Comparison of ENCODE assay signal across 1 cellular context in genomic region chr5:159262859-159263568, GRCh38.
A peak's percentile ranks its signal among the peaks of the same experiment; 100 is the strongest.
TF ChIP-seq lines count a peak whose summit lies in the region.

Gene UBLCP1, plus strand, starts transcription at chr5:159263290. Its CDS starts 5,626 bp downstream, at chr5:159268916.

TF ChIP-seq in GM12878, 131 proteins besides CTCF, POLR2A, EP300 and RAD21 (continued from another document and continues in another):
- TF ChIP-seq PAX8 (IDR thresholded peaks at IDR 0.05) (no peak), HSF1 (IDR thresholded peaks at IDR 0.05; ENCODE audit: low read depth, low read length) (no peak), SIX5 (IDR thresholded peaks at IDR 0.05; ENCODE audit: low read depth, low read length, severe bottlenecking) (no peak), JUNB (IDR thresholded peaks at IDR 0.05) (peak; percentile 30; the same call in 1 of the 2 replicates), NR2F1 (conservative IDR thresholded peaks at IDR 0.05) (no peak; the same call in 1 of the 2 replicates), HCFC1 (IDR thresholded peaks at IDR 0.05; ENCODE audit: low read length) (no peak), MEF2B (IDR thresholded peaks at IDR 0.05; ENCODE audit: partially characterized antibody, poor library complexity, severe bottlenecking) (no peak), YBX1 (IDR thresholded peaks at IDR 0.05) (no peak), RB1 (IDR thresholded peaks at IDR 0.05; ENCODE audit: borderline replicate concordance) (peak; percentile 62; the same call in 1 of the 2 replicates), CBX5 (IDR thresholded peaks at IDR 0.05; ENCODE audit: low read depth) (no peak), ATF2 (IDR thresholded peaks at IDR 0.05; ENCODE audit: low read length) (no peak), JUND (IDR thresholded peaks at IDR 0.05; ENCODE audit: low read depth, low read length) (no peak), MYC (IDR thresholded peaks at IDR 0.05; ENCODE audit: insufficient read depth, insufficient read length, insufficient replicate concordance, low read length, severe bottlenecking) (no peak), ATF3 (IDR thresholded peaks at IDR 0.05; ENCODE audit: borderline replicate concordance, extremely low read depth, low read depth, low read length) (no peak), STAT3 (IDR thresholded peaks at IDR 0.05; ENCODE audit: low read depth, low read length) (no peak), REST (IDR thresholded peaks at IDR 0.05; ENCODE audit: low read depth, low read length) (0 out of 2 replicates have a peak, but pooled peaks have one; percentile 36), IKZF2 (IDR thresholded peaks at IDR 0.05) (no peak; a peak in 1 of 4 replicates), BACH1 (IDR thresholded peaks at IDR 0.05; ENCODE audit: borderline replicate concordance) (no peak), ZBTB40 (IDR thresholded peaks at IDR 0.05; ENCODE audit: borderline replicate concordance) (peak; percentile 96), ELK1 (IDR thresholded peaks at IDR 0.05; ENCODE audit: low read depth, low read length) (peak; percentile 97), MTA3 (IDR thresholded peaks at IDR 0.05; ENCODE audit: borderline replicate concordance, low read length) (no peak), KDM1A (IDR thresholded peaks at IDR 0.05; ENCODE audit: borderline replicate concordance) (no peak), WRNIP1 (IDR thresholded peaks at IDR 0.05; ENCODE audit: borderline replicate concordance, low read depth, low read length) (0 out of 2 replicates have a peak, but pooled peaks have one; percentile 30), NKRF (conservative IDR thresholded peaks at IDR 0.05) (peak; percentile 86), NFYA (IDR thresholded peaks at IDR 0.05; ENCODE audit: borderline replicate concordance, low read depth, low read length) (no peak), ASH2L (IDR thresholded peaks at IDR 0.05; ENCODE audit: borderline replicate concordance, low read depth) (peak; percentile 98), USF2 (IDR thresholded peaks at IDR 0.05; ENCODE audit: borderline replicate concordance, low read depth, low read length) (no peak), BHLHE40 (IDR thresholded peaks at IDR 0.05; ENCODE audit: borderline replicate concordance in 1 of 2, low read depth in 2 of 2, low read length in 1 of 2) (peak; percentile 15 to 49; a peak in 1 of 4 replicates), FOS (IDR thresholded peaks at IDR 0.05; ENCODE audit: borderline replicate concordance, extremely low read depth, insufficient read length) (no peak), EED (IDR thresholded peaks at IDR 0.05; ENCODE audit: low read depth) (no peak), MAX (IDR thresholded peaks at IDR 0.05; ENCODE audit: low read depth, low read length) (no peak), ZNF687 (IDR thresholded peaks at IDR 0.05) (peak; percentile 68), SKIL (IDR thresholded peaks at IDR 0.05; ENCODE audit: low read depth, poor library complexity, severe bottlenecking) (peak; percentile 11), GATAD2B (conservative IDR thresholded peaks at IDR 0.05; ENCODE audit: low read depth) (peak; percentile 63)
